ENCODE assay signal across 20 cellular contexts in the genomic region with DNA sequence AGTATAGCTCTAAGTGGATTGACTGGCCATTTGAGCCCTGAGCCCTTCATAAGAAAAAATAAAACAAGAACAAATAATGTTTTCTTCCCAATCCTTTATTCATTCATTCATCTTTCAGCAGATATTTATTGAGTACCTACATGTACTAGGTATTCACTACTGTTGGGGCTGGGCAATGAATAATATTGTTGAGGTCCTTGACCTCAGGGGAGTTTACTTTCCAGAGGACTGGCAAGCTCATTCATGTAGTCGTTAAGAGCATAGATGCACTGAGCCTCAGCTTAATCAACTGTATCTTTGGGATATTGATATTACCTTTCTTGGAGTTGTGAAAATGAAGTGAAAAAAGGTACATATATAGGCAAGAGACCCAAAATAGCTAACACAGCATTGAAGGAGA. TPM values are rescaled to one million over a fixed set of nuclear protein-coding genes. Genes with fewer than 3 reads are reported as not detected.
A peak's percentile ranks its signal among the peaks of the same experiment; 100 is the strongest.
DNase-seq lines count a peak whose midpoint lies in the region; ATAC-seq, FAIRE-seq and TF ChIP-seq lines count a peak whose summit lies in the region.
"Had no signal": no experiment of that assay in that cellular context is flagged by ENCODE, and none has a peak within 500 bp of the region (broad histone marks: within the 10 kb centered on the region; RNA-seq: fewer than 3 reads in every experiment).

No MANE protein-coding gene starts in this region.

- H2AFZ ChIP-seq in HepG2 (ENCODE audit: low read length), result no peak overlapping the region
- no peak overlapping the region for H2AFZ ChIP-seq in neural progenitor cell (replicated peaks)

- no peak overlapping the region for H3K4me3 Mint-ChIP-seq in neural progenitor cell
- H3K4me3 Mint-ChIP-seq: CD14-positive monocyte, H9 had no signal

- POLR2A ChIA-PET in HepG2 (lab: Yijun Ruan, JAX), result no interaction called here

- H3K9me3 ChIP-seq in right lobe of liver, result no peaks in the 10 kb centered on the region
- no peaks in the 10 kb centered on the region for H3K9me3 ChIP-seq in HepG2 (ENCODE audit: low read length)
- H3K9me3 ChIP-seq in upper lobe of left lung, result no peaks in the 10 kb centered on the region
- no peaks in the 10 kb centered on the region for H3K9me3 ChIP-seq in neural progenitor cell (ENCODE audit: low read depth)
- H3K9me3 ChIP-seq: BLaER1, Caco-2 had no signal

- H3K4me1 Mint-ChIP-seq in neural progenitor cell, result no peaks in the 10 kb centered on the region

- no TSS peak for BruUV-seq in HepG2 (replicated peaks; lab: Mats Ljungman, UMichigan)

- H3K36me3 ChIP-seq in right lobe of liver (no peaks in the 10 kb centered on the region), HepG2 (replicated peaks in 1 of 2; ENCODE audit: control insufficient read depth in 1 of 2, insufficient read depth in 2 of 2, low read length in 2 of 2) (no peaks in the 10 kb centered on the region), bronchial epithelial cell (ENCODE audit: control insufficient read depth, insufficient read depth, low read length) (no peaks in the 10 kb centered on the region), upper lobe of left lung (no peaks in the 10 kb centered on the region), neural progenitor cell (no peaks in the 10 kb centered on the region)
- H3K36me3 ChIP-seq: BLaER1 had no signal

- H3K9me3 Mint-ChIP-seq in neural progenitor cell, result peaks cover 2% of the 10 kb centered on the region
- H3K9me3 Mint-ChIP-seq: H9 had no signal

- H3K27me3 Mint-ChIP-seq in neural progenitor cell (ENCODE audit: insufficient read depth, low read depth), result peaks cover 4% of the 10 kb centered on the region

- no peak overlapping the region for H3K4me2 ChIP-seq in HepG2 (ENCODE audit: low read depth, low read length)
- H3K4me2 ChIP-seq in neural progenitor cell, result no peak overlapping the region
- H3K4me2 ChIP-seq: BLaER1 had no signal

- no peak for DNase-seq in right lobe of liver
- no peak for DNase-seq in HepG2 (ENCODE audit: low spot score)
- peak; percentile 41 for DNase-seq in bronchial epithelial cell (ENCODE audit: low read depth)
- no peak for DNase-seq in left lobe of liver (ENCODE audit: low spot score)
- DNase-seq in upper lobe of left lung, result no peak
- no peak for DNase-seq in NCI-H774 (lab: John Stamatoyannopoulos, UW)
- DNase-seq in neural progenitor cell (ENCODE audit: low spot score), result no peak
- DNase-seq: Caco-2, DMS153, DMS79, GF-D8, H9, IMR-90 had no signal

- no peaks in the 10 kb centered on the region for H3K4me1 ChIP-seq in right lobe of liver
- peaks cover 34% of the 10 kb centered on the region for H3K4me1 ChIP-seq in HepG2 (ENCODE audit: insufficient read depth, low read length)
- peaks cover 5 to 18% (median 13%) of the 10 kb centered on the region in 4 donors for H3K4me1 ChIP-seq in upper lobe of left lung
- no peaks in the 10 kb centered on the region for H3K4me1 ChIP-seq in neural progenitor cell

- no peaks in the 10 kb centered on the region for H3F3A ChIP-seq in neural progenitor cell (ENCODE audit: low read depth)

- TF ChIP-seq CTCF in right lobe of liver (IDR thresholded peaks at IDR 0.05) (no peak), HepG2 (CRISPR knock-in tag; IDR thresholded peaks at IDR 0.05) (no peak), bronchial epithelial cell (IDR thresholded peaks at IDR 0.05; ENCODE audit: insufficient read depth, low read length, severe bottlenecking) (no peak), upper lobe of left lung (IDR thresholded peaks at IDR 0.05) (no peak), neural progenitor cell (IDR thresholded peaks at IDR 0.05) (no peak)

- no peak overlapping the region for H3K27ac Mint-ChIP-seq in neural progenitor cell
- H3K27ac Mint-ChIP-seq: CD14-positive monocyte, H9 had no signal

- H3K9ac ChIP-seq in HepG2 (ENCODE audit: insufficient read depth, low read depth, low read length), result no peak overlapping the region
- H3K9ac ChIP-seq in neural progenitor cell, result no peak overlapping the region
- H3K9ac ChIP-seq: BLaER1 had no signal

- intact Hi-C loops in right lobe of liver (cut with DNase I) (no loop called here), HepG2 (cut with micrococcal nuclease; ENCODE audit: unreplicated experiment) (no loop called here)

- H3K27me3 ChIP-seq in right lobe of liver (no peaks in the 10 kb centered on the region), HepG2 (ENCODE audit: control insufficient read depth in 1 of 2, insufficient read depth in 2 of 2, low read length in 2 of 2) (no peaks in the 10 kb centered on the region), bronchial epithelial cell (ENCODE audit: control insufficient read depth, insufficient read depth, low read length) (no peaks in the 10 kb centered on the region), upper lobe of left lung (no peaks in the 10 kb centered on the region), neural progenitor cell (no peaks in the 10 kb centered on the region)
- H3K27me3 ChIP-seq: BLaER1 had no signal

- TF ChIP-seq RAD21 in HepG2 (CRISPR knock-in tag; IDR thresholded peaks at IDR 0.05), result no peak

- H3K79me2 ChIP-seq in HepG2 (ENCODE audit: insufficient read depth, low read length) (no peaks in the 10 kb centered on the region), neural progenitor cell (ENCODE audit: low read depth) (no peaks in the 10 kb centered on the region)

- H3K36me3 Mint-ChIP-seq in neural progenitor cell, result peaks cover 4% of the 10 kb centered on the region
- H3K36me3 Mint-ChIP-seq: CD14-positive monocyte had no signal

- H3K27ac ChIP-seq in right lobe of liver, result no peak overlapping the region
- no peak overlapping the region for H3K27ac ChIP-seq in HepG2 (ENCODE audit: extremely low read length, insufficient read depth, low read length)
- H3K27ac ChIP-seq in upper lobe of left lung, result no peak overlapping the region
- H3K27ac ChIP-seq in neural progenitor cell, result no peak overlapping the region
- H3K27ac ChIP-seq: 22Rv1, BLaER1, HL-60 had no signal

- WGBS in right lobe of liver (ENCODE audit: insufficient coverage, low coverage, low lambda C conversion rate, missing lambda C conversion rate), result 31% methylated on average over 1 of the region's 1 CpG
- 34% methylated on average over 1 of the region's 1 CpG for WGBS in HepG2 (ENCODE audit: low lambda C conversion rate)
- WGBS in upper lobe of left lung, 2 donors, result 82 to 85% methylated on average over 1 of the region's 1 CpG

- no peak for TF ChIP-seq POLR2A in right lobe of liver (IDR thresholded peaks at IDR 0.05)
- TF ChIP-seq POLR2A in HepG2 (IDR thresholded peaks at IDR 0.05; ENCODE audit: insufficient read depth in 1 of 2, low read depth in 2 of 2, low read length in 2 of 2), result no peak
- no peak for TF ChIP-seq POLR2A in upper lobe of left lung (IDR thresholded peaks at IDR 0.05)

- H4K20me1 ChIP-seq in HepG2 (ENCODE audit: insufficient read depth, low read length), result no peaks in the 10 kb centered on the region
- no peaks in the 10 kb centered on the region for H4K20me1 ChIP-seq in neural progenitor cell (ENCODE audit: low read depth)
- H4K20me1 ChIP-seq: BLaER1 had no signal

- TF ChIP-seq EP300 in HepG2 (IDR thresholded peaks at IDR 0.05; ENCODE audit: low read depth in 2 of 2, low read length in 2 of 2), result no peak
- TF ChIP-seq EP300 in HepG2 (CRISPR knock-in tag; IDR thresholded peaks at IDR 0.05; ENCODE audit: borderline replicate concordance), result no peak
- no peak for TF ChIP-seq EP300 in upper lobe of left lung (IDR thresholded peaks at IDR 0.05)

- H3K4me3 ChIP-seq in right lobe of liver (no peak overlapping the region), HepG2 (replicated peaks in 1 of 3; ENCODE audit: insufficient read depth in 1 of 3, low read depth in 2 of 3, low read length in 3 of 3) (no peak overlapping the region), bronchial epithelial cell (ENCODE audit: low read depth, low read length) (no peak overlapping the region), upper lobe of left lung (no peak overlapping the region), neural progenitor cell (no peak overlapping the region)
- H3K4me3 ChIP-seq: BLaER1, K562 had no signal

- in situ Hi-C loops in HepG2 (cut with HindIII; ENCODE audit: extremely low pct_ligation_motif_present, low pct_unique_long_range_greater_than_20kb), result no loop called here

- FAIRE-seq in HepG2 (lab: Jason Lieb, UNC), result no peak
- FAIRE-seq in bronchial epithelial cell (lab: Jason Lieb, UNC), result no peak
- FAIRE-seq: D721Med, H1, K562 had no signal

- CTCF ChIA-PET in HepG2 (lab: Yijun Ruan, JAX; ENCODE audit: low intra/inter-chr PET ratio, low total read pairs), result no interaction called here

- ATAC-seq in right lobe of liver, result peak in 3 of 4 donors; percentile 46 to 77 (median 63)
- no peak for ATAC-seq in HepG2
- peak; percentile 67 for ATAC-seq in left lobe of liver
- no peak for ATAC-seq in upper lobe of left lung (ENCODE audit: low FRiP score in 2 of 2)
- ATAC-seq: K562 had no signal

RNA-seq across cellular contexts. Expression of a gene that starts 7.6 kb away (rescaled TPM):
- total RNA-seq in right lobe of liver, result under 1 TPM; 0.09 to 0.34 (median 0.13) TPM
- total RNA-seq in HepG2 (2016; rRNA removed; fragmentation: Illumina TruSeq; extraction: Trizol), result not detected in 2 replicates
- total RNA-seq in HepG2 (2016; cell fraction: cytosol; rRNA removed; fragmentation: Illumina TruSeq; extraction: Trizol; ENCODE audit: low read depth), result not detected in 2 replicates
- not detected in 2 replicates for total RNA-seq in HepG2 (2016; cell fraction: insoluble cytoplasmic fraction; rRNA removed; fragmentation: Illumina TruSeq; extraction: Trizol)
- not detected in 2 replicates for total RNA-seq in HepG2 (2016; cell fraction: membrane; rRNA removed; fragmentation: Illumina TruSeq; extraction: Trizol)
- not detected in 2 replicates for total RNA-seq in HepG2 (2016; cell fraction: nucleus; rRNA removed; fragmentation: Illumina TruSeq; extraction: Trizol)
- not detected in 2 replicates for polyA plus RNA-seq in HepG2 (2011; rRNA removed)
- not detected in 2 replicates for polyA plus RNA-seq in HepG2 (2011; cell fraction: cytosol; rRNA removed)
- polyA plus RNA-seq in HepG2 (2011; cell fraction: nucleus; rRNA removed), result not detected in 2 replicates
- polyA plus RNA-seq in HepG2 (2012), result not detected in 2 replicates
- polyA plus RNA-seq in HepG2 (2016; cell fraction: cytosol; fragmentation: Illumina TruSeq; extraction: Trizol; ENCODE audit: low read depth), result not detected in 2 replicates
- polyA plus RNA-seq in HepG2 (2016; cell fraction: insoluble cytoplasmic fraction; fragmentation: Illumina TruSeq; extraction: Trizol; ENCODE audit: low read depth), result not detected in 2 replicates
- polyA plus RNA-seq in HepG2 (2016; cell fraction: membrane; fragmentation: Illumina TruSeq; extraction: Trizol; ENCODE audit: low read depth), result not detected in 2 replicates
- not detected in 2 replicates for polyA plus RNA-seq in HepG2 (2016; cell fraction: nucleus; fragmentation: Illumina TruSeq; extraction: Trizol; ENCODE audit: insufficient read depth, low read depth)
- 0.16 TPM in 1 of 2 replicates, not detected in the other for polyA minus RNA-seq in HepG2 (2011; rRNA and poly(A)+ RNA removed; ENCODE audit: low replicate concordance)
- not detected in 2 replicates for polyA minus RNA-seq in HepG2 (2011; cell fraction: cytosol; rRNA and poly(A)+ RNA removed)
- not detected in 2 replicates for polyA minus RNA-seq in HepG2 (2011; cell fraction: nucleus; rRNA and poly(A)+ RNA removed)
- 0.26 TPM in 2 replicates for total RNA-seq in bronchial epithelial cell
- total RNA-seq in left lobe of liver, result 0.13 TPM
- 10 to 100 TPM in 3 of 6 donors, 1 to 10 TPM in 2, under 1 TPM in 1; 0.66 to 48.8 (median 7.4) TPM for total RNA-seq in upper lobe of left lung
- total RNA-seq in neural progenitor cell (ENCODE audit: low replicate concordance), result 1.6 and 4.2 TPM in 2 replicates
- polyA plus RNA-seq: CD14-positive monocyte had no signal

Comparison
In these comparisons a context has a peak if more than half of its experiments do, and no peak if none do; other contexts are left out.
1. ATAC-seq: peak in right lobe of liver (3 of 4) and left lobe of liver (single experiment); none in HepG2 (single experiment) and upper lobe of left lung (0 of 2).